11 cellular contexts compared by ENCODE assay signal in the genomic region with DNA sequence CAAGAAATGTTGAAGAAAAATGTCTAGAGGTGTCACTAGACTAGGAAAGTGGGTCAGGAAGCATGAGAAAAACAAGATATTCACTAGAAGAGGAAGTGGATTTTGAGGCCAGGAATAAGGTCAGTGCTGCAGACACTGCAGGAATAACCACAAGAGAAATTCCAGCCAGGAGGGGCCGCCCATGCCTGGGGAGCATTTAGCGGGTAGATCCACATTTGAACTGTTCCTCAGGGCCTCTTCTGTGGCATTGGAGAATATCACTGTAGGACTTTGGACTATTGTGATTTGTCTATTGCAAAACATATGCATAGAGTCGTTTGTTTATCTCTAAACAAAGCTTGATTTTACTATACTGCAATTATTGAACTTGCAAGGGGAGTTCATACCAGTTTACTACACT. TPM values are rescaled to one million over a fixed set of nuclear protein-coding genes. Genes with fewer than 3 reads are reported as not detected.
DNase-seq lines count a peak whose midpoint lies in the region; ATAC-seq and TF ChIP-seq lines count a peak whose summit lies in the region.
"Had no signal": no experiment of that assay in that cellular context is flagged by ENCODE, and none has a peak within 500 bp of the region (broad histone marks: within the 10 kb centered on the region; RNA-seq: fewer than 3 reads in every experiment).

No MANE protein-coding gene starts in this region.

- no peak overlapping the region for H3K4me3 ChIP-seq in MG63
- no peak overlapping the region for H3K4me3 ChIP-seq in endodermal cell (ENCODE audit: low read length)
- H3K4me3 ChIP-seq: upper lobe of left lung had no signal

- H3K27ac Mint-ChIP-seq in endodermal cell, result no peak overlapping the region
- H3K27ac Mint-ChIP-seq: natural killer cell, T-helper 17 cell had no signal

- no peaks in the 10 kb centered on the region for H3K36me3 Mint-ChIP-seq in endodermal cell (ENCODE audit: low read depth)
- H3K36me3 Mint-ChIP-seq: natural killer cell had no signal

- peak; percentile 24 for TF ChIP-seq CTCF in endodermal cell (conservative IDR thresholded peaks at IDR 0.05)

- H3K4me1 Mint-ChIP-seq in endodermal cell, result peaks cover 15% of the 10 kb centered on the region

- ATAC-seq in HG03039 (IDR thresholded peaks at IDR 0.05; ENCODE audit: unreplicated experiment) (no peak), GM21619 (IDR thresholded peaks at IDR 0.05; ENCODE audit: unreplicated experiment) (no peak), GM21717 (IDR thresholded peaks at IDR 0.05; ENCODE audit: unreplicated experiment) (no peak)
- ATAC-seq: natural killer cell, T-helper 17 cell had no signal

- H3K9me3 ChIP-seq in MG63 (no peaks in the 10 kb centered on the region), endodermal cell (ENCODE audit: control insufficient read depth, low read length) (no peaks in the 10 kb centered on the region)
- H3K9me3 ChIP-seq: upper lobe of left lung had no signal

- H3K27me3 Mint-ChIP-seq in endodermal cell (ENCODE audit: insufficient read depth), result no peaks in the 10 kb centered on the region

- no peaks in the 10 kb centered on the region for H3K9me3 Mint-ChIP-seq in endodermal cell
- H3K9me3 Mint-ChIP-seq: natural killer cell had no signal

- H3K4me3 Mint-ChIP-seq in endodermal cell, result no peak overlapping the region
- H3K4me3 Mint-ChIP-seq: natural killer cell, T-helper 17 cell had no signal

- WGBS in endodermal cell (ENCODE audit: insufficient coverage in 1 of 2, insufficient read length in 1 of 2), 2 experiments, result 90% methylated on average over 2 to 3 of the region's 3 CpGs

- DNase-seq in AG20443 (ENCODE audit: low spot score) (peak; percentile 20), MG63 (peak; percentile 8), endodermal cell (peak; percentile 47), lung microvascular endothelial cell (ENCODE audit: low read depth in 2 of 2) (peak; percentile 5 to 84), NCI-H1105 (lab: John Stamatoyannopoulos, UW) (no peak)
- DNase-seq: natural killer cell, T-helper 17 cell, upper lobe of left lung had no signal

- H3K36me3 ChIP-seq in MG63 (no peaks in the 10 kb centered on the region), endodermal cell (ENCODE audit: control insufficient read depth, insufficient read depth, low read length) (no peaks in the 10 kb centered on the region)
- H3K36me3 ChIP-seq: upper lobe of left lung had no signal

- no peak overlapping the region for H3K27ac ChIP-seq in endodermal cell (ENCODE audit: low read depth, low read length)

- H3K9ac ChIP-seq in endodermal cell (ENCODE audit: extremely low read depth, low read length, poor library complexity, severe bottlenecking), result no peak overlapping the region

- H3K4me1 ChIP-seq in endodermal cell (ENCODE audit: control insufficient read depth, insufficient read depth, low read length), result peaks cover 3% of the 10 kb centered on the region

- H3K27me3 ChIP-seq in MG63 (no peaks in the 10 kb centered on the region), endodermal cell (ENCODE audit: control insufficient read depth, insufficient read depth, low read length, poor library complexity, severe bottlenecking) (no peaks in the 10 kb centered on the region)
- H3K27me3 ChIP-seq: upper lobe of left lung had no signal

RNA-seq across cellular contexts. Expression of gene CCDC28A, which starts 49.6 kb away (rescaled TPM):
- total RNA-seq in MG63 (2014; rRNA removed; shearing (Covaris generic); ENCODE audit: low replicate concordance), result 15.3 and 30.8 TPM in 2 replicates
- total RNA-seq in endodermal cell (10 to 100 TPM; 10.6 to 12.3 TPM), lung microvascular endothelial cell (13.7 and 16.6 TPM in 2 replicates)
- polyA plus RNA-seq in endodermal cell (2013, experiment 1 of 2), result 13.8 TPM
- polyA plus RNA-seq in endodermal cell (2013, experiment 2 of 2), result 10.6 TPM
